ENCODE assay signal across 8 cellular contexts in genomic region chr14:93892923-93893549, GRCh38. TPM values are rescaled to one million over a fixed set of nuclear protein-coding genes. Genes with fewer than 3 reads are reported as not detected.
A peak's percentile ranks its signal among the peaks of the same experiment; 100 is the strongest.
DNase-seq lines count a peak whose midpoint lies in the region; ATAC-seq and TF ChIP-seq lines count a peak whose summit lies in the region.

No MANE protein-coding gene starts in this region.

- no peaks in the 10 kb centered on the region for H4K20me1 ChIP-seq in SU-DHL-6 (ENCODE audit: low read depth, low read length)

- no peak overlapping the region for H3K27ac ChIP-seq in SU-DHL-6 (ENCODE audit: low read depth, low read length)

- no peaks in the 10 kb centered on the region for H3K9me2 ChIP-seq in SU-DHL-6 (replicated peaks; ENCODE audit: insufficient read depth, low read length)

- peak; percentile 69 to 70 for ATAC-seq in left cardiac atrium
- ATAC-seq in HG02981 (IDR thresholded peaks at IDR 0.05; ENCODE audit: unreplicated experiment): no peak
- ATAC-seq in HG02852 (IDR thresholded peaks at IDR 0.05; ENCODE audit: unreplicated experiment): no peak

- H3K36me3 ChIP-seq in SU-DHL-6 (ENCODE audit: low read length): no peaks in the 10 kb centered on the region
- no peaks in the 10 kb centered on the region for H3K36me3 ChIP-seq in adipocyte (ENCODE audit: control insufficient read depth, insufficient read depth, low read length, severe bottlenecking)

- H3K4me3 ChIP-seq in SU-DHL-6 (ENCODE audit: insufficient read depth, low read length, poor library complexity, severe bottlenecking) (no peak overlapping the region), adipocyte (ENCODE audit: low read length) (no peak overlapping the region)

- H3K27me3 ChIP-seq in SU-DHL-6 (ENCODE audit: low read length) (no peaks in the 10 kb centered on the region), adipocyte (replicated peaks; ENCODE audit: control insufficient read depth, insufficient read depth, low read length) (peaks cover 63% of the 10 kb centered on the region)

- intact Hi-C loops in left cardiac atrium (cut with DNase I): loop anchor here (2.0 to 10.0 kb wide), 4 partner anchors 106 to 238 kb away; partner anchors contain the start of gene PRIMA1 (in 2 of the 2)

- TF ChIP-seq CTCF in SU-DHL-6 (IDR thresholded peaks at IDR 0.05; ENCODE audit: insufficient read depth, low read length, poor library complexity, severe bottlenecking): peak; percentile 90

- H3K79me2 ChIP-seq in SU-DHL-6 (ENCODE audit: insufficient read depth, low read length): no peaks in the 10 kb centered on the region

- peaks cover 7% of the 10 kb centered on the region for H3K4me1 ChIP-seq in adipocyte (ENCODE audit: control insufficient read depth, insufficient read depth, low read length)

- no peak overlapping the region for H3K4me2 ChIP-seq in SU-DHL-6 (ENCODE audit: low read depth, low read length, poor library complexity, severe bottlenecking)

- DNase-seq in ELF-1 (ENCODE audit: low read depth, low spot score) (peak; percentile 86), HS-27A (ENCODE audit: low read depth) (peak; percentile 7), adipocyte (ENCODE audit: low read depth) (peak; percentile 83), left cardiac atrium (peak; percentile 79), retina (peak; percentile 87)

- H3F3A ChIP-seq in SU-DHL-6 (ENCODE audit: insufficient read depth): no peaks in the 10 kb centered on the region

- H3K9ac ChIP-seq in SU-DHL-6 (ENCODE audit: low read length) (no peak overlapping the region), adipocyte (ENCODE audit: low read length) (peak overlapping the region; percentile 7)

- H3K9me3 ChIP-seq in SU-DHL-6 (ENCODE audit: insufficient read depth, low read length) (no peaks in the 10 kb centered on the region), adipocyte (ENCODE audit: control insufficient read depth, low read length) (peaks cover 9% of the 10 kb centered on the region)

- peak overlapping the region; percentile 3 for H2AFZ ChIP-seq in SU-DHL-6 (ENCODE audit: low read depth, low read length, severe bottlenecking)

RNA-seq across cellular contexts. Expression of gene FAM181A, which starts 34.1 kb away (rescaled TPM):
- not detected for total RNA-seq in left cardiac atrium

Comparison
In these comparisons a context has a peak if more than half of its experiments do, and no peak if none do; other contexts are left out.
1. DNase-seq: peak in every context shown above with its lines; median percentile 87 in retina; 86 in ELF-1; 83 in adipocyte; 79 in left cardiac atrium; 7 in HS-27A.
2. ATAC-seq: peak in left cardiac atrium (2 of 2); none in HG02981 (single experiment) and HG02852 (single experiment).